17 cellular contexts compared by ENCODE assay signal in genomic region chr2:238495422-238495821, GRCh38.
DNase-seq lines count a peak whose midpoint lies in the region; ATAC-seq and TF ChIP-seq lines count a peak whose summit lies in the region.
"Had no signal": no experiment of that assay in that cellular context is flagged by ENCODE, and none has a peak within 500 bp of the region (broad histone marks: within the 10 kb centered on the region; RNA-seq: fewer than 3 reads in every experiment).

No MANE protein-coding gene starts in this region.

- H3K27me3 Mint-ChIP-seq in activated naive CD8-positive, alpha-beta T cell: no peaks in the 10 kb centered on the region
- H3K27me3 Mint-ChIP-seq in activated naive CD8-positive, alpha-beta T cell treated with anti-CD3 and anti-CD28 coated beads for 36 hours: no peaks in the 10 kb centered on the region
- H3K27me3 Mint-ChIP-seq in nephron progenitor cell (ENCODE audit: low read depth, poor library complexity): peaks cover 8% of the 10 kb centered on the region

- H3K36me3 Mint-ChIP-seq in activated naive CD8-positive, alpha-beta T cell: no peaks in the 10 kb centered on the region
- no peaks in the 10 kb centered on the region for H3K36me3 Mint-ChIP-seq in activated naive CD8-positive, alpha-beta T cell treated with anti-CD3 and anti-CD28 coated beads for 36 hours
- H3K36me3 Mint-ChIP-seq in nephron progenitor cell (ENCODE audit: low read depth): no peaks in the 10 kb centered on the region
- H3K36me3 Mint-ChIP-seq: CD8-positive, alpha-beta memory T cell had no signal

- ATAC-seq in HG02642 (IDR thresholded peaks at IDR 0.05; ENCODE audit: poor library complexity, unreplicated experiment) (no peak), HG03108 (IDR thresholded peaks at IDR 0.05; ENCODE audit: unreplicated experiment) (no peak)
- ATAC-seq: Right ventricle myocardium inferior had no signal

- peak overlapping the region; percentile 87 for H3K27ac Mint-ChIP-seq in activated naive CD8-positive, alpha-beta T cell
- no peak overlapping the region for H3K27ac Mint-ChIP-seq in activated naive CD8-positive, alpha-beta T cell treated with anti-CD3 and anti-CD28 coated beads for 36 hours
- peak overlapping the region; percentile 56 for H3K27ac Mint-ChIP-seq in nephron progenitor cell
- H3K27ac Mint-ChIP-seq: B cell had no signal

- no peak overlapping the region for H3K4me3 ChIP-seq in coronary artery
- H3K4me3 ChIP-seq: MG63, Peyer's patch had no signal

- H3K4me1 Mint-ChIP-seq in activated naive CD8-positive, alpha-beta T cell (ENCODE audit: low read depth): peaks cover 36% of the 10 kb centered on the region
- peaks cover 28% of the 10 kb centered on the region for H3K4me1 Mint-ChIP-seq in activated naive CD8-positive, alpha-beta T cell treated with anti-CD3 and anti-CD28 coated beads for 36 hours
- peaks cover 77% of the 10 kb centered on the region for H3K4me1 Mint-ChIP-seq in nephron progenitor cell

- no peaks in the 10 kb centered on the region for H3K9me3 Mint-ChIP-seq in activated naive CD8-positive, alpha-beta T cell (ENCODE audit: low read depth)
- no peaks in the 10 kb centered on the region for H3K9me3 Mint-ChIP-seq in activated naive CD8-positive, alpha-beta T cell treated with anti-CD3 and anti-CD28 coated beads for 36 hours
- H3K9me3 Mint-ChIP-seq in nephron progenitor cell: no peaks in the 10 kb centered on the region
- H3K9me3 Mint-ChIP-seq: CD8-positive, alpha-beta memory T cell had no signal

- no peak overlapping the region for H3K27ac ChIP-seq in coronary artery
- H3K27ac ChIP-seq: Peyer's patch had no signal

- TF ChIP-seq CTCF in coronary artery (IDR thresholded peaks at IDR 0.05) (no peak), nephron progenitor cell (IDR thresholded peaks at IDR 0.05) (no peak)

- no peak overlapping the region for H3K4me3 Mint-ChIP-seq in activated naive CD8-positive, alpha-beta T cell
- H3K4me3 Mint-ChIP-seq in activated naive CD8-positive, alpha-beta T cell treated with anti-CD3 and anti-CD28 coated beads for 36 hours: no peak overlapping the region
- peak overlapping the region; percentile 19 for H3K4me3 Mint-ChIP-seq in nephron progenitor cell
- H3K4me3 Mint-ChIP-seq: B cell had no signal

- no peak for DNase-seq in activated naive CD8-positive, alpha-beta T cell treated with anti-CD3 and anti-CD28 coated beads for 36 hours
- DNase-seq in coronary artery (ENCODE audit: low spot score): peak; percentile 29
- no peak for DNase-seq in nephron progenitor cell
- no peak for DNase-seq in A172 (ENCODE audit: low spot score)
- DNase-seq: DMS79 treated with DMSO at 0.1 percent for 48 hours, H7, MG63, NCI-H1092, NCI-H146, NCI-H510A treated with DMSO at 0.1 percent for 48 hours, Peyer's patch had no signal
